ENCODE assay signal across 9 cellular contexts in genomic region chr1:233598891-233599541, GRCh38. TPM values are rescaled to one million over a fixed set of nuclear protein-coding genes. Genes with fewer than 3 reads are reported as not detected.
A peak's percentile ranks its signal among the peaks of the same experiment; 100 is the strongest.
DNase-seq lines count a peak whose midpoint lies in the region; ATAC-seq, FAIRE-seq and TF ChIP-seq lines count a peak whose summit lies in the region.
"Had no signal": no experiment of that assay in that cellular context is flagged by ENCODE, and none has a peak within 500 bp of the region (broad histone marks: within the 10 kb centered on the region; RNA-seq: fewer than 3 reads in every experiment).

No MANE protein-coding gene starts in this region.

- no peaks in the 10 kb centered on the region for H3K9me3 ChIP-seq in OCI-LY7 (ENCODE audit: low read length)

- no peak overlapping the region for H3K4me3 Mint-ChIP-seq in activated T-helper 1 cell treated with anti-CD3 and anti-CD28 coated beads, Interleukin-12 subunit alpha, Interleukin-12 subunit beta, Interleukin-2, Interleukin-4 antibody, amounts not matched to agents 30 ng/mL and 10 ng/mL and 1 ng/mL, durations not matched to agents 14 hours and 24 hours and 36 hours
- no peak overlapping the region for H3K4me3 Mint-ChIP-seq in GM23338
- H3K4me3 Mint-ChIP-seq: stimulated activated naive B cell treated with anti-CD40 and anti-IgM and Interleukin-4, amounts not matched to agents 10 μg/mL and 1 μg/mL and 100 μg/mL, for 72 hours had no signal

- no peak for DNase-seq in activated T-helper 1 cell treated with anti-CD3 and anti-CD28 coated beads, Interleukin-12 subunit alpha, Interleukin-12 subunit beta, Interleukin-2, Interleukin-4 antibody, amounts not matched to agents 30 ng/mL and 10 ng/mL and 1 ng/mL, durations not matched to agents 14 hours and 24 hours and 36 hours (ENCODE audit: low spot score)
- DNase-seq in OCI-LY7 (ENCODE audit: low spot score), result no peak
- DNase-seq in posterior vena cava (ENCODE audit: low spot score), result no peak
- no peak for DNase-seq in GM23338 (ENCODE audit: low spot score)
- no peak for DNase-seq in RCC 7860 (ENCODE audit: low spot score)
- DNase-seq: stimulated activated naive B cell treated with anti-CD40 and anti-IgM and Interleukin-4, amounts not matched to agents 10 μg/mL and 1 μg/mL and 100 μg/mL, for 72 hours had no signal

- POLR2A ChIA-PET in OCI-LY7 (lab: Charles Lee), result no interaction called here

- H3K27ac ChIP-seq in OCI-LY7 (ENCODE audit: low read depth, low read length, poor library complexity, severe bottlenecking) (no peak overlapping the region), GM23338 (ENCODE audit: low read depth) (no peak overlapping the region)

- peaks cover 18% of the 10 kb centered on the region for H3K4me1 Mint-ChIP-seq in activated T-helper 1 cell treated with anti-CD3 and anti-CD28 coated beads, Interleukin-12 subunit alpha, Interleukin-12 subunit beta, Interleukin-2, Interleukin-4 antibody, amounts not matched to agents 30 ng/mL and 10 ng/mL and 1 ng/mL, durations not matched to agents 14 hours and 24 hours and 36 hours (ENCODE audit: low read depth)
- peaks cover 2% of the 10 kb centered on the region; the same call in 1 of the 3 replicates for H3K4me1 Mint-ChIP-seq in GM23338
- H3K4me1 Mint-ChIP-seq: stimulated activated naive B cell treated with anti-CD40 and anti-IgM and Interleukin-4, amounts not matched to agents 10 μg/mL and 1 μg/mL and 100 μg/mL, for 72 hours had no signal

- H3K27ac Mint-ChIP-seq in activated T-helper 1 cell treated with anti-CD3 and anti-CD28 coated beads, Interleukin-12 subunit alpha, Interleukin-12 subunit beta, Interleukin-2, Interleukin-4 antibody, amounts not matched to agents 30 ng/mL and 10 ng/mL and 1 ng/mL, durations not matched to agents 14 hours and 24 hours and 36 hours, result peak overlapping the region; percentile 49
- H3K27ac Mint-ChIP-seq in GM23338, result no peak overlapping the region
- H3K27ac Mint-ChIP-seq: stimulated activated naive B cell treated with anti-CD40 and anti-IgM and Interleukin-4, amounts not matched to agents 10 μg/mL and 1 μg/mL and 100 μg/mL, for 72 hours had no signal

- no peak for FAIRE-seq in RCC 7860 (lab: Jason Lieb, UNC)

- no peaks in the 10 kb centered on the region for H3K4me1 ChIP-seq in OCI-LY7 (ENCODE audit: insufficient read depth, low read length, poor library complexity, severe bottlenecking)
- H3K4me1 ChIP-seq in GM23338 (ENCODE audit: insufficient read depth), result no peaks in the 10 kb centered on the region

- ATAC-seq in GM18499 (IDR thresholded peaks at IDR 0.05; ENCODE audit: insufficient read depth, unreplicated experiment), result peak; percentile 60
- peak; percentile 83 for ATAC-seq in GM19397 (IDR thresholded peaks at IDR 0.05; ENCODE audit: unreplicated experiment)
- ATAC-seq in HG03045 (IDR thresholded peaks at IDR 0.05; ENCODE audit: unreplicated experiment), result peak; percentile 67
- no peak for ATAC-seq in GM23338
- ATAC-seq: stimulated activated naive B cell treated with anti-CD40 and anti-IgM and Interleukin-4, amounts not matched to agents 10 μg/mL and 1 μg/mL and 100 μg/mL, for 72 hours had no signal

- H3K36me3 ChIP-seq in OCI-LY7 (ENCODE audit: insufficient read depth, low read length) (no peaks in the 10 kb centered on the region), GM23338 (ENCODE audit: insufficient read depth) (no peaks in the 10 kb centered on the region)

- no peaks in the 10 kb centered on the region for H4K20me1 ChIP-seq in OCI-LY7 (ENCODE audit: insufficient read depth, low read length)
- H4K20me1 ChIP-seq in GM23338 (replicated peaks; ENCODE audit: insufficient read depth), result no peaks in the 10 kb centered on the region

- H2AFZ ChIP-seq in OCI-LY7 (ENCODE audit: low read length), result no peak overlapping the region
- H2AFZ ChIP-seq in GM23338, result no peak overlapping the region

- intact Hi-C loops in activated T-helper 1 cell treated with anti-CD3 and anti-CD28 coated beads, Interleukin-12 subunit alpha, Interleukin-12 subunit beta, Interleukin-2, Interleukin-4 antibody, amounts not matched to agents 30 ng/mL and 10 ng/mL and 1 ng/mL, durations not matched to agents 14 hours and 24 hours and 36 hours (cut with micrococcal nuclease), result loop anchor here (1.0 to 5.0 kb wide), 2 partner anchors 28 to 193 kb away; no protein-coding TSS in a partner anchor
- intact Hi-C loops in OCI-LY7 (cut with micrococcal nuclease; ENCODE audit: unreplicated experiment), result no loop called here
- intact Hi-C loops in posterior vena cava (cut with DNase I), result no loop called here

- no peaks in the 10 kb centered on the region for H3K9me3 Mint-ChIP-seq in activated T-helper 1 cell treated with anti-CD3 and anti-CD28 coated beads, Interleukin-12 subunit alpha, Interleukin-12 subunit beta, Interleukin-2, Interleukin-4 antibody, amounts not matched to agents 30 ng/mL and 10 ng/mL and 1 ng/mL, durations not matched to agents 14 hours and 24 hours and 36 hours
- no peaks in the 10 kb centered on the region for H3K9me3 Mint-ChIP-seq in GM23338

- no peaks in the 10 kb centered on the region for H3K36me3 Mint-ChIP-seq in activated T-helper 1 cell treated with anti-CD3 and anti-CD28 coated beads, Interleukin-12 subunit alpha, Interleukin-12 subunit beta, Interleukin-2, Interleukin-4 antibody, amounts not matched to agents 30 ng/mL and 10 ng/mL and 1 ng/mL, durations not matched to agents 14 hours and 24 hours and 36 hours (ENCODE audit: low read depth)
- H3K36me3 Mint-ChIP-seq in GM23338 (ENCODE audit: low read depth), result no peaks in the 10 kb centered on the region
- H3K36me3 Mint-ChIP-seq: stimulated activated naive B cell treated with anti-CD40 and anti-IgM and Interleukin-4, amounts not matched to agents 10 μg/mL and 1 μg/mL and 100 μg/mL, for 72 hours had no signal

- H3K9me2 ChIP-seq in OCI-LY7 (ENCODE audit: insufficient read depth, low read length) (no peaks in the 10 kb centered on the region), GM23338 (ENCODE audit: insufficient read depth) (no peaks in the 10 kb centered on the region)

- H3K4me3 ChIP-seq in OCI-LY7 (ENCODE audit: low read depth, low read length, poor library complexity, severe bottlenecking) (no peak overlapping the region), GM23338 (no peak overlapping the region)

- no peaks in the 10 kb centered on the region for H3K79me2 ChIP-seq in OCI-LY7 (ENCODE audit: insufficient read depth, low read depth, low read length)
- no peaks in the 10 kb centered on the region for H3K79me2 ChIP-seq in GM23338 (replicated peaks; ENCODE audit: insufficient read depth)

- BruUV-seq in OCI-LY7 (replicated peaks; lab: Mats Ljungman, UMichigan), result no TSS peak

- peaks cover 7% of the 10 kb centered on the region for H3K27me3 Mint-ChIP-seq in activated T-helper 1 cell treated with anti-CD3 and anti-CD28 coated beads, Interleukin-12 subunit alpha, Interleukin-12 subunit beta, Interleukin-2, Interleukin-4 antibody, amounts not matched to agents 30 ng/mL and 10 ng/mL and 1 ng/mL, durations not matched to agents 14 hours and 24 hours and 36 hours (ENCODE audit: insufficient read depth)
- no peaks in the 10 kb centered on the region for H3K27me3 Mint-ChIP-seq in GM23338 (ENCODE audit: insufficient read depth, low read depth, poor library complexity)

- CTCF ChIA-PET in OCI-LY7 (lab: Charles Lee; ENCODE audit: unreplicated experiment), result no interaction called here

- no peaks in the 10 kb centered on the region for H3K27me3 ChIP-seq in GM23338 (ENCODE audit: insufficient read depth)

- no peak overlapping the region for H3K4me2 ChIP-seq in OCI-LY7 (ENCODE audit: low read length)
- H3K4me2 ChIP-seq in GM23338, result no peak overlapping the region

- no peaks in the 10 kb centered on the region for H3F3A ChIP-seq in GM23338 (replicated peaks; ENCODE audit: low read depth)

- TF ChIP-seq CTCF in OCI-LY7 (conservative IDR thresholded peaks at IDR 0.05; ENCODE audit: low read length) (no peak), GM23338 (conservative IDR thresholded peaks at IDR 0.05; ENCODE audit: low read depth in 2 of 2) (no peak)

TF ChIP-seq in GM23338, 12 proteins besides CTCF, POLR2A, EP300 and RAD21 (continues in another document):
- TF ChIP-seq NANOG (IDR thresholded peaks at IDR 0.05; ENCODE audit: borderline replicate concordance), result no peak
- no peak for TF ChIP-seq ETS1 (IDR thresholded peaks at IDR 0.05)
- no peak for TF ChIP-seq EZH2 (IDR thresholded peaks at IDR 0.05; ENCODE audit: low read depth, unreplicated experiment)
- no peak for TF ChIP-seq POLR2AphosphoS5 (IDR thresholded peaks at IDR 0.05; ENCODE audit: low read depth)
- no peak for TF ChIP-seq EZH2phosphoT487 (IDR thresholded peaks at IDR 0.05; ENCODE audit: unreplicated experiment)

RNA-seq across cellular contexts. Expression of gene KCNK1, which starts 14.9 kb away (rescaled TPM):
- total RNA-seq in activated T-helper 1 cell treated with anti-CD3 and anti-CD28 coated beads, Interleukin-12 subunit alpha, Interleukin-12 subunit beta, Interleukin-2, Interleukin-4 antibody, amounts not matched to agents 30 ng/mL and 10 ng/mL and 1 ng/mL, durations not matched to agents 14 hours and 24 hours and 36 hours, result 1.8 and 2.1 TPM in 2 replicates
- not detected in 2 replicates for total RNA-seq in OCI-LY7 (2014; rRNA removed; shearing (Covaris generic))
- total RNA-seq in OCI-LY7 (2022), result not detected in 2 replicates
- total RNA-seq in posterior vena cava, result 1 to 10 TPM; 3.2 to 6.3 TPM
- total RNA-seq in GM23338 (2014; rRNA removed; shearing (Covaris generic)), result 11.8 and 12.7 TPM in 2 replicates
- polyA plus RNA-seq in GM23338 (2016; fragmentation: Nextera tagmentation; extraction: Ambion mirVana), result 10.1 and 12.1 TPM in 2 replicates
